ENCODE assay signal across 8 cellular contexts in genomic region chr11:15114501-15115475, GRCh38. TPM values are rescaled to one million over a fixed set of nuclear protein-coding genes. Genes with fewer than 3 reads are reported as not detected.
DNase-seq lines count a peak whose midpoint lies in the region; ATAC-seq and TF ChIP-seq lines count a peak whose summit lies in the region.

Gene INSC (plus strand): TSS chr11:15114923. CDS start chr11:15149175, 34,252 bp downstream.

- CTCF ChIA-PET in T-cell (lab: Charles Lee): interaction anchor here in 1 of 2 donors (1.4 kb wide), 1 partner anchor 14 kb away, joined by 7 read pairs; no protein-coding TSS in a partner anchor
- CTCF ChIA-PET in PC-3 (lab: Charles Lee): no interaction called here
- CTCF ChIA-PET in activated CD4-positive, alpha-beta T cell treated with anti-CD3 and anti-CD28 coated beads, Interleukin-2, amount 10 ng/mL, durations not matched to agents 7 days and 5 days (lab: Charles Lee): interaction anchor here (0.9 to 3.3 kb wide), 5 partner anchors 9 to 32 kb away, joined by 3 to 11 read pairs (median 3); no protein-coding TSS in a partner anchor

- POLR2A ChIA-PET in T-cell (lab: Charles Lee) (interaction anchor here in 1 of 2 donors (0.5 kb wide), 1 partner anchor 770 kb away, joined by 4 read pairs; no protein-coding TSS in a partner anchor), PC-3 (lab: Charles Lee; ENCODE audit: unreplicated experiment) (no interaction called here)
- POLR2A ChIA-PET in activated CD4-positive, alpha-beta T cell treated with anti-CD3 and anti-CD28 coated beads, Interleukin-2, amount 10 ng/mL, durations not matched to agents 7 days and 5 days (lab: Charles Lee): no interaction called here

- WGBS in heart right ventricle, 2 donors: 5 to 7% methylated on average over 50 of the region's 50 CpGs
- 5 to 8% (median 5%) methylated on average over 42 to 50 of the region's 50 CpGs for whole genome bisulfite sequencing in psoas muscle, 3 donors

- H3K4me3 ChIP-seq in heart right ventricle (peak within 1 kb of the TSS; percentile 9 to 45 (median 34)), psoas muscle (peak within 1 kb of the TSS; percentile 42), PC-3 (ENCODE audit: low read length) (no peak within 1 kb of the TSS)

- H3K36me3 ChIP-seq in heart right ventricle (no peaks in the 10 kb centered on the region), psoas muscle (ENCODE audit: insufficient read depth in 1 of 2, low read depth in 1 of 2) (no peaks in the 10 kb centered on the region), PC-3 (ENCODE audit: low read depth, low read length) (no peaks in the 10 kb centered on the region)

- H3K79me2 ChIP-seq in PC-3 (ENCODE audit: low read length): no peaks in the 10 kb centered on the region

- peaks cover 0 to 9% (median 0%) of the 10 kb centered on the region in 9 donors for H3K4me1 ChIP-seq in heart right ventricle
- H3K4me1 ChIP-seq in psoas muscle: peaks cover 5% of the 10 kb centered on the region
- H3K4me1 ChIP-seq in PC-3 (ENCODE audit: insufficient read depth, low read length): no peaks in the 10 kb centered on the region

- H3F3A ChIP-seq in PC-3 (ENCODE audit: low read length, unreplicated experiment): no peaks in the 10 kb centered on the region

- no peak within 1 kb of the TSS for H3K4me2 ChIP-seq in PC-3 (ENCODE audit: low read length)

- no peaks in the 10 kb centered on the region for H3K9me2 ChIP-seq in PC-3 (replicated peaks; ENCODE audit: low read length)

- H3K9me3 ChIP-seq in heart right ventricle (no peaks in the 10 kb centered on the region), psoas muscle (no peaks in the 10 kb centered on the region), PC-3 (ENCODE audit: low read length) (no peaks in the 10 kb centered on the region)

- TF ChIP-seq CTCF in heart right ventricle (IDR thresholded peaks at IDR 0.05) (no peak), psoas muscle (IDR thresholded peaks at IDR 0.05) (no peak), PC-3 (conservative IDR thresholded peaks at IDR 0.05; ENCODE audit: low read depth, low read length) (no peak)

- H3K27me3 ChIP-seq in heart right ventricle: peaks cover 0 to 38% (median 21%) of the 10 kb centered on the region in 7 donors
- H3K27me3 ChIP-seq in psoas muscle (ENCODE audit: insufficient read depth in 3 of 3, low read length in 2 of 3): peaks cover 0 to 30% (median 6%) of the 10 kb centered on the region in 3 donors
- H3K27me3 ChIP-seq in PC-3 (ENCODE audit: low read length): no peaks in the 10 kb centered on the region

- intact Hi-C loops in heart right ventricle (cut with DNase I) (no loop called here), psoas muscle (cut with DNase I) (no loop called here), PC-3 (cut with micrococcal nuclease) (no loop called here)

- peak; percentile 49 for DNase-seq in ELR (ENCODE audit: low read depth)
- DNase-seq in T-cell: no peak
- peak in 1 of 2 donors; percentile 31 for DNase-seq in heart right ventricle
- no peak for DNase-seq in psoas muscle
- no peak for DNase-seq in PC-3
- no peak for DNase-seq in activated CD4-positive, alpha-beta T cell treated with anti-CD3 and anti-CD28 coated beads, Interleukin-2, amount 10 ng/mL, durations not matched to agents 7 days and 5 days

- H3K36me3 Mint-ChIP-seq in T-cell: no peaks in the 10 kb centered on the region
- H3K36me3 Mint-ChIP-seq in activated CD4-positive, alpha-beta T cell treated with anti-CD3 and anti-CD28 coated beads, Interleukin-2, amount 10 ng/mL, durations not matched to agents 7 days and 5 days (ENCODE audit: low read depth): peaks cover 5% of the 10 kb centered on the region

- H3K27ac Mint-ChIP-seq in T-cell: no peak within 1 kb of the TSS
- no peak within 1 kb of the TSS for H3K27ac Mint-ChIP-seq in activated CD4-positive, alpha-beta T cell treated with anti-CD3 and anti-CD28 coated beads, Interleukin-2, amount 10 ng/mL, durations not matched to agents 7 days and 5 days

- H3K27me3 Mint-ChIP-seq in T-cell: peaks cover 38 to 49% of the 10 kb centered on the region in 2 donors
- H3K27me3 Mint-ChIP-seq in activated CD4-positive, alpha-beta T cell treated with anti-CD3 and anti-CD28 coated beads, Interleukin-2, amount 10 ng/mL, durations not matched to agents 7 days and 5 days: peaks cover 31% of the 10 kb centered on the region

- H3K9ac ChIP-seq in PC-3 (ENCODE audit: low read length): no peak within 1 kb of the TSS

- no peaks in the 10 kb centered on the region for H3K9me3 Mint-ChIP-seq in T-cell
- H3K9me3 Mint-ChIP-seq in activated CD4-positive, alpha-beta T cell treated with anti-CD3 and anti-CD28 coated beads, Interleukin-2, amount 10 ng/mL, durations not matched to agents 7 days and 5 days: no peaks in the 10 kb centered on the region

- ATAC-seq in T-cell (replicated peaks in 1 of 4) (no peak), heart right ventricle (peak in 7 of 8 donors; percentile 26 to 83 (median 54)), psoas muscle (peak in 1 of 4 donors; percentile 19), PC-3 (no peak), HG02884 (IDR thresholded peaks at IDR 0.05; ENCODE audit: unreplicated experiment) (no peak), HG02759 (IDR thresholded peaks at IDR 0.05; ENCODE audit: unreplicated experiment) (no peak)

- no peaks in the 10 kb centered on the region for H4K20me1 ChIP-seq in PC-3 (ENCODE audit: low read length)

- H3K4me3 Mint-ChIP-seq in T-cell: peak within 1 kb of the TSS in 2 of 3 donors; percentile 34 to 53
- no peak within 1 kb of the TSS for H3K4me3 Mint-ChIP-seq in activated CD4-positive, alpha-beta T cell treated with anti-CD3 and anti-CD28 coated beads, Interleukin-2, amount 10 ng/mL, durations not matched to agents 7 days and 5 days

- no peak within 1 kb of the TSS for H2AFZ ChIP-seq in PC-3 (ENCODE audit: low read length)

- H3K27ac ChIP-seq in heart right ventricle: no peak within 1 kb of the TSS
- H3K27ac ChIP-seq in psoas muscle: no peak within 1 kb of the TSS
- H3K27ac ChIP-seq in PC-3 (ENCODE audit: low read length): no peak within 1 kb of the TSS

- no TSS peak for BruUV-seq in PC-3 (replicated peaks; lab: Mats Ljungman, UMichigan)

- peaks cover 16 to 21% (median 18%) of the 10 kb centered on the region in 3 donors for H3K4me1 Mint-ChIP-seq in T-cell
- H3K4me1 Mint-ChIP-seq in activated CD4-positive, alpha-beta T cell treated with anti-CD3 and anti-CD28 coated beads, Interleukin-2, amount 10 ng/mL, durations not matched to agents 7 days and 5 days: peaks cover 37% of the 10 kb centered on the region

RNA-seq across cellular contexts. Expression of gene INSC, which starts in this region (rescaled TPM):
- total RNA-seq in T-cell (under 1 TPM in 2 of 5 donors, not detected in 3; 0.44 to 0.53 TPM), heart right ventricle (under 1 TPM in 6 of 10 donors, not detected in 4; 0.19 to 0.76 (median 0.62) TPM), psoas muscle (not detected), PC-3 (2014; rRNA removed) (not detected in 2 replicates)
- polyA plus RNA-seq in heart right ventricle (under 1 TPM; 0.59 to 0.61 TPM), psoas muscle (1 to 10 TPM in 1 of 3 donors, under 1 TPM in 1, not detected in 1; 0.04 to 1.2 TPM)
- under 1 TPM in 1 of 2 experiments, not detected in 1; 0.23 TPM for total RNA-seq in activated CD4-positive, alpha-beta T cell treated with anti-CD3 and anti-CD28 coated beads, Interleukin-2, amount 10 ng/mL, durations not matched to agents 7 days and 5 days

Comparison
In these comparisons a context has a peak if more than half of its experiments do, and no peak if none do; other contexts are left out.
1. Peak in ATAC-seq and H3K4me3 ChIP-seq in heart right ventricle; RNA of the gene not detected or under 1 TPM.